Comparison of ENCODE assay signal across 19 cellular contexts in the genomic region with DNA sequence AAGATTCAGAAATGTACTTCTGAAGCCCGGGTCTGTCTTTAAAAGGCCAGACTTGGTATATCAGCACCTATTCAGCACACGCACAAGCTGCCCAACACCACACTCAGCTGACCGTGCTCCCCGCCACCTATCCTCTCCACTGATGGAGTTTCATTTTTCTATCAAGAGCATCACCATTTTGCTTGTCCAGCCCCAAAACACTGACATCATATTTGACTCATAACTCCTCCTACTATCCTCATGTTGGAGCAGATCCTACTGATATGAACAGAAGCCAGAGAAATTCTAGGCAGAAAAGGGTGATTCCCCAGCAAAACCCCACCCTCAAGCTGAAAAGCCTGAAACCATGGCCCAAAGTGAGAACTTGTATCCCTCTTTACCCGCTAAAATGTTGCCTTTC.
DNase-seq lines count a peak whose midpoint lies in the region; TF ChIP-seq lines count a peak whose summit lies in the region.
"Had no signal": no experiment of that assay in that cellular context is flagged by ENCODE, and none has a peak within 500 bp of the region (broad histone marks: within the 10 kb centered on the region; RNA-seq: fewer than 3 reads in every experiment).

No MANE protein-coding gene starts in this region.

- H3K9me3 Mint-ChIP-seq in MCF 10A (ENCODE audit: unreplicated experiment) = peaks cover 7% of the 10 kb centered on the region
- no peaks in the 10 kb centered on the region for H3K9me3 Mint-ChIP-seq in chondrocyte (ENCODE audit: low read depth)
- H3K9me3 Mint-ChIP-seq: activated CD4-positive, alpha-beta T cell treated with anti-CD3 and anti-CD28 coated beads, Interleukin-2, amount 10 ng/mL, durations not matched to agents 24 days and 14 days; activated T-helper 17 cell treated with anti-CD3 and anti-CD28 coated beads, Interleukin-2, amount 50 U/mL, for 72 hours; GM23338; stimulated activated effector memory CD8-positive, alpha-beta T cell treated with anti-CD3 and anti-CD28 coated beads, Interleukin-12 subunit alpha, Interleukin-12 subunit beta, amount 100 ng/mL, for 72 hours had no signal

- BruUV-seq in MCF 10A (replicated peaks; lab: Mats Ljungman, UMichigan) (no TSS peak), mammary epithelial cell (replicated peaks; lab: Mats Ljungman, UMichigan) (no TSS peak)

- H3K4me1 ChIP-seq in breast epithelium (no peaks in the 10 kb centered on the region), mammary epithelial cell (ENCODE audit: insufficient read depth, low read length) (peaks cover 33% of the 10 kb centered on the region), tibial artery (peaks cover 0 to 95% (median 44%) of the 10 kb centered on the region in 4 donors), vagina (no peaks in the 10 kb centered on the region)

- intact Hi-C loops in MCF 10A (cut with micrococcal nuclease) = no loop called here
- intact Hi-C loops in breast epithelium (cut with DNase I; ENCODE audit: low total_unique reads) = no loop called here
- intact Hi-C loops in mammary epithelial cell (cut with micrococcal nuclease) = loop anchor here (2.0 kb wide), 1 partner anchor 19 kb away; no protein-coding TSS in a partner anchor
- intact Hi-C loops in tibial artery (cut with DNase I; ENCODE audit: low total_unique reads) = no loop called here
- intact Hi-C loops in vagina (cut with DNase I) = no loop called here

- CTCF ChIA-PET in MCF 10A (lab: Yijun Ruan, JAX) = interaction anchor here (1.5 kb wide), 1 partner anchor 326 kb away, joined by 6 read pairs; no protein-coding TSS in a partner anchor
- CTCF ChIA-PET in mammary epithelial cell (lab: Charles Lee; ENCODE audit: low non-redundant PET) = no interaction called here

- dilution Hi-C loops in mammary epithelial cell (cut with HindIII; ENCODE audit: low sequenced_read_pairs) = no loop called here

- no peak overlapping the region for H3K27ac ChIP-seq in breast epithelium
- no peak overlapping the region for H3K27ac ChIP-seq in mammary epithelial cell (ENCODE audit: insufficient read depth, low read depth, low read length)
- peak overlapping the region; percentile 84 to 89 for H3K27ac ChIP-seq in tibial artery
- no peak overlapping the region for H3K27ac ChIP-seq in vagina
- H3K27ac ChIP-seq: 22Rv1 had no signal

- H3K9me3 ChIP-seq in breast epithelium (no peaks in the 10 kb centered on the region), mammary epithelial cell (replicated peaks; ENCODE audit: insufficient read depth, low read length) (no peaks in the 10 kb centered on the region), tibial artery (no peaks in the 10 kb centered on the region), vagina (no peaks in the 10 kb centered on the region)
- H3K9me3 ChIP-seq: BE2C had no signal

- POLR2A ChIA-PET in MCF 10A (lab: Yijun Ruan, JAX) = interaction anchor here (0.7 to 5.8 kb wide), 9 partner anchors 10 to 99 kb away, joined by 3 to 52 read pairs (median 10); partner anchors contain the start of gene SORBS2

- H3K27me3 ChIP-seq in breast epithelium (no peaks in the 10 kb centered on the region), mammary epithelial cell (ENCODE audit: insufficient read depth, low read length) (no peaks in the 10 kb centered on the region), tibial artery (no peaks in the 10 kb centered on the region), vagina (no peaks in the 10 kb centered on the region)
- H3K27me3 ChIP-seq: BE2C had no signal

- peak overlapping the region; percentile 75 for H3K27ac Mint-ChIP-seq in MCF 10A (ENCODE audit: low read depth, unreplicated experiment)
- H3K27ac Mint-ChIP-seq in chondrocyte (ENCODE audit: unreplicated experiment) = no peak overlapping the region
- H3K27ac Mint-ChIP-seq: activated CD4-positive, alpha-beta T cell treated with anti-CD3 and anti-CD28 coated beads, Interleukin-2, amount 10 ng/mL, durations not matched to agents 24 days and 14 days; activated T-helper 17 cell treated with anti-CD3 and anti-CD28 coated beads, Interleukin-2, amount 50 U/mL, for 72 hours; GM23338; stimulated activated effector memory CD8-positive, alpha-beta T cell treated with anti-CD3 and anti-CD28 coated beads, Interleukin-12 subunit alpha, Interleukin-12 subunit beta, amount 100 ng/mL, for 72 hours; T-cell had no signal

- TF ChIP-seq CTCF in MCF 10A (IDR thresholded peaks at IDR 0.05; ENCODE audit: unreplicated experiment) (no peak), breast epithelium (IDR thresholded peaks at IDR 0.05) (no peak), mammary epithelial cell (conservative IDR thresholded peaks at IDR 0.05 in 1 of 2, IDR thresholded peaks at IDR 0.05 in 1 of 2; ENCODE audit: extremely low read depth in 1 of 2, insufficient read depth in 1 of 2, low read depth in 1 of 2, low read length in 2 of 2) (no peak), tibial artery (IDR thresholded peaks at IDR 0.05) (no peak), vagina (IDR thresholded peaks at IDR 0.05) (no peak), chondrocyte (IDR thresholded peaks at IDR 0.05) (no peak)

- no peaks in the 10 kb centered on the region for H3K36me3 ChIP-seq in breast epithelium
- H3K36me3 ChIP-seq in mammary epithelial cell (ENCODE audit: insufficient read depth, low read length) = no peaks in the 10 kb centered on the region
- H3K36me3 ChIP-seq in tibial artery = no peaks in the 10 kb centered on the region
- H3K36me3 ChIP-seq in vagina = no peaks in the 10 kb centered on the region
- H3K36me3 ChIP-seq: BE2C had no signal

- TF ChIP-seq POLR2A in breast epithelium (IDR thresholded peaks at IDR 0.05) (no peak), vagina (IDR thresholded peaks at IDR 0.05) (no peak)

- no peak overlapping the region for H3K9ac ChIP-seq in mammary epithelial cell (ENCODE audit: insufficient read depth, low read length)

- WGBS in mammary epithelial cell (ENCODE audit: low coverage, missing lambda C conversion rate) = 93% methylated on average over 4 of the region's 5 CpGs

- peak overlapping the region; percentile 42 for H3K4me3 Mint-ChIP-seq in MCF 10A (ENCODE audit: unreplicated experiment)
- no peak overlapping the region for H3K4me3 Mint-ChIP-seq in chondrocyte (ENCODE audit: unreplicated experiment)
- H3K4me3 Mint-ChIP-seq: activated CD4-positive, alpha-beta T cell treated with anti-CD3 and anti-CD28 coated beads, Interleukin-2, amount 10 ng/mL, durations not matched to agents 24 days and 14 days; activated T-helper 17 cell treated with anti-CD3 and anti-CD28 coated beads, Interleukin-2, amount 50 U/mL, for 72 hours; GM23338; stimulated activated effector memory CD8-positive, alpha-beta T cell treated with anti-CD3 and anti-CD28 coated beads, Interleukin-12 subunit alpha, Interleukin-12 subunit beta, amount 100 ng/mL, for 72 hours; T-cell had no signal

- H3K27me3 Mint-ChIP-seq in MCF 10A (ENCODE audit: insufficient read depth, unreplicated experiment) = no peaks in the 10 kb centered on the region
- H3K27me3 Mint-ChIP-seq in chondrocyte (ENCODE audit: low read depth) = no peaks in the 10 kb centered on the region
- H3K27me3 Mint-ChIP-seq: activated CD4-positive, alpha-beta T cell treated with anti-CD3 and anti-CD28 coated beads, Interleukin-2, amount 10 ng/mL, durations not matched to agents 24 days and 14 days had no signal

- H4K20me1 ChIP-seq in mammary epithelial cell (ENCODE audit: insufficient read depth, low read length) = no peaks in the 10 kb centered on the region

- H3K4me3 ChIP-seq in breast epithelium = no peak overlapping the region
- no peak overlapping the region for H3K4me3 ChIP-seq in mammary epithelial cell (replicated peaks in 1 of 3; ENCODE audit: insufficient read depth in 1 of 3, low read depth in 2 of 3, low read length in 3 of 3)
- no peak overlapping the region for H3K4me3 ChIP-seq in tibial artery
- no peak overlapping the region for H3K4me3 ChIP-seq in vagina
- H3K4me3 ChIP-seq: GM23338 had no signal

- in situ Hi-C loops in mammary epithelial cell (cut with MboI; ENCODE audit: low sequenced_read_pairs in 2 of 2) = no loop called here

- H3K79me2 ChIP-seq in mammary epithelial cell (ENCODE audit: insufficient read depth, low read length) = no peaks in the 10 kb centered on the region

- H3K36me3 Mint-ChIP-seq in MCF 10A (ENCODE audit: insufficient read depth, unreplicated experiment) (peaks cover 5% of the 10 kb centered on the region), chondrocyte (ENCODE audit: low read depth) (peaks cover 3% of the 10 kb centered on the region)
- H3K36me3 Mint-ChIP-seq: stimulated activated effector memory CD8-positive, alpha-beta T cell treated with anti-CD3 and anti-CD28 coated beads, Interleukin-12 subunit alpha, Interleukin-12 subunit beta, amount 100 ng/mL, for 72 hours; T-cell had no signal

- H3K4me1 Mint-ChIP-seq in MCF 10A (ENCODE audit: insufficient read depth, unreplicated experiment) (peaks cover 60% of the 10 kb centered on the region), chondrocyte (ENCODE audit: low read depth) (peaks cover 52% of the 10 kb centered on the region)
- H3K4me1 Mint-ChIP-seq: activated CD4-positive, alpha-beta T cell treated with anti-CD3 and anti-CD28 coated beads, Interleukin-2, amount 10 ng/mL, durations not matched to agents 24 days and 14 days; activated T-helper 17 cell treated with anti-CD3 and anti-CD28 coated beads, Interleukin-2, amount 50 U/mL, for 72 hours; stimulated activated effector memory CD8-positive, alpha-beta T cell treated with anti-CD3 and anti-CD28 coated beads, Interleukin-12 subunit alpha, Interleukin-12 subunit beta, amount 100 ng/mL, for 72 hours; T-cell had no signal

- H3K4me2 ChIP-seq in mammary epithelial cell (ENCODE audit: insufficient read depth, low read depth, low read length) = no peak overlapping the region
- H3K4me2 ChIP-seq: GM23338 had no signal

- H2AFZ ChIP-seq in mammary epithelial cell (ENCODE audit: low read depth, low read length) = no peak overlapping the region
- H2AFZ ChIP-seq: GM23338 had no signal

- DNase-seq in MCF 10A (ENCODE audit: unreplicated experiment) (peak; percentile 60), breast epithelium (ENCODE audit: low spot score in 2 of 2) (no peak), mammary epithelial cell (peak; percentile 82), kidney tubule cell (ENCODE audit: low spot score) (peak; percentile 11), tibial artery (no peak), vagina (ENCODE audit: extremely low spot score in 2 of 2) (no peak), chondrocyte (ENCODE audit: low spot score) (no peak), GM19240 (ENCODE audit: insufficient read length, low spot score) (no peak)
- DNase-seq: activated CD4-positive, alpha-beta T cell treated with anti-CD3 and anti-CD28 coated beads, Interleukin-2, amount 10 ng/mL, durations not matched to agents 24 days and 14 days; Kasumi-1; NCI-H69; retina; SIG-M5; T-cell had no signal

Comparison
In these comparisons a context has a peak if more than half of its experiments do, and no peak if none do; other contexts are left out.
1. DNase-seq: peak in MCF 10A (single experiment), mammary epithelial cell (single experiment) and kidney tubule cell (single experiment); none in breast epithelium (0 of 2), tibial artery (0 of 2), vagina (0 of 2), chondrocyte (single experiment) and GM19240 (single experiment).
2. H3K27ac ChIP-seq: peak in tibial artery (2 of 2); none in breast epithelium (0 of 2), mammary epithelial cell (single experiment) and vagina (single experiment).